8 cellular contexts compared by ENCODE assay signal in genomic region chr12:50400104-50400637, GRCh38. TPM values are rescaled to one million over a fixed set of nuclear protein-coding genes. Genes with fewer than 3 reads are reported as not detected.
A peak's percentile ranks its signal among the peaks of the same experiment; 100 is the strongest.
DNase-seq lines count a peak whose midpoint lies in the region; ATAC-seq, FAIRE-seq and TF ChIP-seq lines count a peak whose summit lies in the region.

No MANE protein-coding gene starts in this region.

- H3K27me3 Mint-ChIP-seq in activated T-helper 1 cell treated with anti-CD3 and anti-CD28 coated beads, Interleukin-12 subunit alpha, Interleukin-12 subunit beta, Interleukin-2, Interleukin-4 antibody, amounts not matched to agents 30 ng/mL and 10 ng/mL and 1 ng/mL, durations not matched to agents 14 hours and 24 hours and 36 hours (ENCODE audit: insufficient read depth): peaks cover 3% of the 10 kb centered on the region

- no peak for TF ChIP-seq POLR2A in thyroid gland (IDR thresholded peaks at IDR 0.05)
- TF ChIP-seq POLR2A in GM18505 (IDR thresholded peaks at IDR 0.05; ENCODE audit: borderline replicate concordance, extremely low read depth, insufficient read depth, insufficient read length): no peak

- peak; percentile 78 for DNase-seq in DMS79 treated with DMSO at 0.1 percent for 48 hours (lab: John Stamatoyannopoulos, UW)
- DNase-seq in HL-60 (ENCODE audit: low read depth in 1 of 2, low spot score in 1 of 2): no peak
- DNase-seq in activated T-helper 1 cell treated with anti-CD3 and anti-CD28 coated beads, Interleukin-12 subunit alpha, Interleukin-12 subunit beta, Interleukin-2, Interleukin-4 antibody, amounts not matched to agents 30 ng/mL and 10 ng/mL and 1 ng/mL, durations not matched to agents 14 hours and 24 hours and 36 hours (ENCODE audit: low spot score): no peak
- no peak for DNase-seq in kidney
- no peak for DNase-seq in thyroid gland
- DNase-seq in SK-N-DZ (ENCODE audit: low spot score): no peak

- H3K4me1 ChIP-seq in kidney (ENCODE audit: control insufficient read depth in 1 of 2, insufficient read depth in 1 of 2, low read depth in 1 of 2, low read length in 2 of 2) (peaks cover 0 to 5% of the 10 kb centered on the region in 2 donors), thyroid gland (peaks cover 0 to 10% of the 10 kb centered on the region in 2 donors)

- FAIRE-seq in kidney (lab: Jason Lieb, UNC): no peak

- H3K36me3 Mint-ChIP-seq in activated T-helper 1 cell treated with anti-CD3 and anti-CD28 coated beads, Interleukin-12 subunit alpha, Interleukin-12 subunit beta, Interleukin-2, Interleukin-4 antibody, amounts not matched to agents 30 ng/mL and 10 ng/mL and 1 ng/mL, durations not matched to agents 14 hours and 24 hours and 36 hours (ENCODE audit: low read depth): peaks cover 15% of the 10 kb centered on the region

- H3K9me3 Mint-ChIP-seq in activated T-helper 1 cell treated with anti-CD3 and anti-CD28 coated beads, Interleukin-12 subunit alpha, Interleukin-12 subunit beta, Interleukin-2, Interleukin-4 antibody, amounts not matched to agents 30 ng/mL and 10 ng/mL and 1 ng/mL, durations not matched to agents 14 hours and 24 hours and 36 hours: no peaks in the 10 kb centered on the region

- peak overlapping the region; percentile 12 to 57 for H3K9ac ChIP-seq in kidney (ENCODE audit: low read length in 2 of 2)

- H3K27ac ChIP-seq in HL-60 (replicated peaks): peak overlapping the region; percentile 87
- peak overlapping the region; percentile 92 to 96 for H3K27ac ChIP-seq in kidney (ENCODE audit: low read depth in 2 of 2, low read length in 2 of 2)
- peak overlapping the region; percentile 90 to 95 (median 94) for H3K27ac ChIP-seq in thyroid gland

- intact Hi-C loops in activated T-helper 1 cell treated with anti-CD3 and anti-CD28 coated beads, Interleukin-12 subunit alpha, Interleukin-12 subunit beta, Interleukin-2, Interleukin-4 antibody, amounts not matched to agents 30 ng/mL and 10 ng/mL and 1 ng/mL, durations not matched to agents 14 hours and 24 hours and 36 hours (cut with micrococcal nuclease): loop anchor here (1.0 to 10.0 kb wide), 10 partner anchors 115 to 1718 kb away; partner anchors contain the start of genes CERS5, CSRNP2, DAZAP2 and KANSL2
- intact Hi-C loops in kidney (cut with DNase I): no loop called here
- intact Hi-C loops in thyroid gland (cut with DNase I): no loop called here

- TF ChIP-seq CTCF in HL-60 (IDR thresholded peaks at IDR 0.05; ENCODE audit: insufficient read depth, low read length) (no peak), kidney (IDR thresholded peaks at IDR 0.05; ENCODE audit: borderline replicate concordance, extremely low read depth, insufficient read depth) (no peak), thyroid gland (IDR thresholded peaks at IDR 0.05) (no peak)

- H3K4me3 ChIP-seq in HL-60 (replicated peaks; ENCODE audit: insufficient read depth, low read length): peak overlapping the region; percentile 89
- peak overlapping the region; percentile 79 to 97 for H3K4me3 ChIP-seq in kidney (ENCODE audit: low read length in 2 of 2)
- peak overlapping the region in 2 of 3 donors; percentile 37 to 70 for H3K4me3 ChIP-seq in thyroid gland (replicated peaks in 1 of 3)

- H3K4me3 Mint-ChIP-seq in activated T-helper 1 cell treated with anti-CD3 and anti-CD28 coated beads, Interleukin-12 subunit alpha, Interleukin-12 subunit beta, Interleukin-2, Interleukin-4 antibody, amounts not matched to agents 30 ng/mL and 10 ng/mL and 1 ng/mL, durations not matched to agents 14 hours and 24 hours and 36 hours: peak overlapping the region; percentile 97

- WGBS in thyroid gland, 2 donors: 33 to 37% methylated on average over 8 of the region's 8 CpGs

- H3K27ac Mint-ChIP-seq in activated T-helper 1 cell treated with anti-CD3 and anti-CD28 coated beads, Interleukin-12 subunit alpha, Interleukin-12 subunit beta, Interleukin-2, Interleukin-4 antibody, amounts not matched to agents 30 ng/mL and 10 ng/mL and 1 ng/mL, durations not matched to agents 14 hours and 24 hours and 36 hours: peak overlapping the region; percentile 90

- H3K9me3 ChIP-seq in kidney (ENCODE audit: control insufficient read depth in 1 of 2, low read length in 2 of 2) (no peaks in the 10 kb centered on the region), thyroid gland (no peaks in the 10 kb centered on the region)

- H3K4me1 Mint-ChIP-seq in activated T-helper 1 cell treated with anti-CD3 and anti-CD28 coated beads, Interleukin-12 subunit alpha, Interleukin-12 subunit beta, Interleukin-2, Interleukin-4 antibody, amounts not matched to agents 30 ng/mL and 10 ng/mL and 1 ng/mL, durations not matched to agents 14 hours and 24 hours and 36 hours (ENCODE audit: low read depth): peaks cover 22% of the 10 kb centered on the region

- no peaks in the 10 kb centered on the region for H3K27me3 ChIP-seq in HL-60 (ENCODE audit: insufficient read depth, poor library complexity, severe bottlenecking)
- H3K27me3 ChIP-seq in thyroid gland: no peaks in the 10 kb centered on the region

- ATAC-seq in HG03469 (IDR thresholded peaks at IDR 0.05; ENCODE audit: unreplicated experiment): no peak
- ATAC-seq in GM18505 (IDR thresholded peaks at IDR 0.05; ENCODE audit: unreplicated experiment): no peak

- no peaks in the 10 kb centered on the region for H3K36me3 ChIP-seq in kidney (ENCODE audit: control insufficient read depth in 1 of 2, insufficient read depth in 2 of 2, low read length in 2 of 2)
- no peaks in the 10 kb centered on the region for H3K36me3 ChIP-seq in thyroid gland

RNA-seq across cellular contexts. Expression of gene LARP4, which starts 0.5 kb away (rescaled TPM):
- total RNA-seq in activated T-helper 1 cell treated with anti-CD3 and anti-CD28 coated beads, Interleukin-12 subunit alpha, Interleukin-12 subunit beta, Interleukin-2, Interleukin-4 antibody, amounts not matched to agents 30 ng/mL and 10 ng/mL and 1 ng/mL, durations not matched to agents 14 hours and 24 hours and 36 hours: 119 and 128 TPM in 2 replicates
- total RNA-seq in kidney (56.1 TPM), thyroid gland (10 to 100 TPM; 42.5 to 77.3 (median 50.0) TPM)
- 17.1 TPM for polyA plus RNA-seq in kidney (ENCODE audit: insufficient read depth, low read depth, low replicate concordance)
- 16.2 and 20.7 TPM in 2 replicates for polyA plus RNA-seq in SK-N-DZ (2014; cell fraction: cytosol; rRNA removed)
- polyA plus RNA-seq in SK-N-DZ (2014; cell fraction: nucleus; rRNA removed): 17.3 and 25.2 TPM in 2 replicates

RNA-seq across cellular contexts. Expression of gene FAM186A, which starts 3.8 kb away (rescaled TPM):
- total RNA-seq in activated T-helper 1 cell treated with anti-CD3 and anti-CD28 coated beads, Interleukin-12 subunit alpha, Interleukin-12 subunit beta, Interleukin-2, Interleukin-4 antibody, amounts not matched to agents 30 ng/mL and 10 ng/mL and 1 ng/mL, durations not matched to agents 14 hours and 24 hours and 36 hours: not detected in 2 replicates
- total RNA-seq in kidney (not detected), thyroid gland (not detected)
- polyA plus RNA-seq in kidney (ENCODE audit: insufficient read depth, low read depth, low replicate concordance): not detected
- not detected in 2 replicates for polyA plus RNA-seq in SK-N-DZ (2014; cell fraction: cytosol; rRNA removed)
- not detected in 2 replicates for polyA plus RNA-seq in SK-N-DZ (2014; cell fraction: nucleus; rRNA removed)
